Comparison of ENCODE assay signal across 14 cellular contexts in genomic region chr4:106628616-106629606, GRCh38.
"Had no signal": no experiment of that assay in that cellular context is flagged by ENCODE, and none has a peak within 500 bp of the region (broad histone marks: within the 10 kb centered on the region; RNA-seq: fewer than 3 reads in every experiment).

No MANE protein-coding gene starts in this region.

- H3K9me3 Mint-ChIP-seq: activated CD4-positive, alpha-beta T cell treated with anti-CD3 and anti-CD28 coated beads, Interleukin-2, amount 10 ng/mL, durations not matched to agents 7 days and 5 days; effector memory CD8-positive, alpha-beta T cell; nephron; type B pancreatic cell had no signal

- H3K27ac ChIP-seq: left ventricle myocardium inferior, suprapubic skin had no signal

- H3K4me3 Mint-ChIP-seq: activated CD4-positive, alpha-beta T cell treated with anti-CD3 and anti-CD28 coated beads, Interleukin-2, amount 10 ng/mL, durations not matched to agents 7 days and 5 days; activated naive CD8-positive, alpha-beta T cell; effector memory CD8-positive, alpha-beta T cell; nephron; type B pancreatic cell had no signal

- H3K36me3 Mint-ChIP-seq: activated naive CD8-positive, alpha-beta T cell; type B pancreatic cell had no signal

- H3K36me3 ChIP-seq: left ventricle myocardium inferior, suprapubic skin had no signal

- H3K9me3 ChIP-seq: left ventricle myocardium inferior, suprapubic skin had no signal

- H3K4me3 ChIP-seq: left ventricle myocardium inferior, suprapubic skin had no signal

- H3K27me3 ChIP-seq: suprapubic skin had no signal

- H3K4me1 Mint-ChIP-seq: activated CD4-positive, alpha-beta T cell treated with anti-CD3 and anti-CD28 coated beads, Interleukin-2, amount 10 ng/mL, durations not matched to agents 7 days and 5 days had no signal

- H3K27me3 Mint-ChIP-seq: activated CD4-positive, alpha-beta T cell treated with anti-CD3 and anti-CD28 coated beads, Interleukin-2, amount 10 ng/mL, durations not matched to agents 7 days and 5 days; activated naive CD8-positive, alpha-beta T cell; effector memory CD8-positive, alpha-beta T cell; progenitor cell of endocrine pancreas; type B pancreatic cell had no signal

- DNase-seq: activated CD4-positive, alpha-beta T cell treated with anti-CD3 and anti-CD28 coated beads, Interleukin-2, amount 10 ng/mL, durations not matched to agents 7 days and 5 days; activated gamma-delta T cell treated with Interleukin-2 at 50 U/mL for 16 hours; effector memory CD8-positive, alpha-beta T cell; glutamatergic neuron; hypothalamus; left ventricle myocardium inferior; mesendoderm; right cardiac atrium; stimulated activated naive CD8-positive, alpha-beta T cell treated with anti-CD3 and anti-CD28 coated beads, Interleukin-15, Interleukin-2, amounts not matched to agents 100 U/mL and 50 U/mL, for 24 hours had no signal

- H3K4me1 ChIP-seq: left ventricle myocardium inferior, suprapubic skin had no signal

- H3K27ac Mint-ChIP-seq: activated CD4-positive, alpha-beta T cell treated with anti-CD3 and anti-CD28 coated beads, Interleukin-2, amount 10 ng/mL, durations not matched to agents 7 days and 5 days; activated naive CD8-positive, alpha-beta T cell; effector memory CD8-positive, alpha-beta T cell; nephron; progenitor cell of endocrine pancreas; type B pancreatic cell had no signal
